ENCODE assay signal across 12 cellular contexts in genomic region chr6:127403636-127404035, GRCh38. TPM values are rescaled to one million over a fixed set of nuclear protein-coding genes. Genes with fewer than 3 reads are reported as not detected.
DNase-seq lines count a peak whose midpoint lies in the region; ATAC-seq and TF ChIP-seq lines count a peak whose summit lies in the region.
"Had no signal": no experiment of that assay in that cellular context is flagged by ENCODE, and none has a peak within 500 bp of the region (broad histone marks: within the 10 kb centered on the region; RNA-seq: fewer than 3 reads in every experiment).

No MANE protein-coding gene starts in this region.

- H2AFZ ChIP-seq in smooth muscle cell (ENCODE audit: low read depth) (no peak overlapping the region), Karpas-422 (ENCODE audit: low read length) (no peak overlapping the region)

- peak; percentile 91 for ATAC-seq in GM18511 (IDR thresholded peaks at IDR 0.05; ENCODE audit: unreplicated experiment)
- ATAC-seq in GM21390 (IDR thresholded peaks at IDR 0.05; ENCODE audit: unreplicated experiment) = peak; percentile 77
- ATAC-seq in HG03139 (IDR thresholded peaks at IDR 0.05; ENCODE audit: unreplicated experiment) = peak; percentile 73
- no peak for ATAC-seq in omental fat pad (ENCODE audit: low FRiP score)

- TF ChIP-seq CTCF in omental fat pad (IDR thresholded peaks at IDR 0.05) (no peak), smooth muscle cell (IDR thresholded peaks at IDR 0.05; ENCODE audit: borderline replicate concordance, insufficient read depth, poor library complexity, severe bottlenecking) (no peak), dorsolateral prefrontal cortex (IDR thresholded peaks at IDR 0.05 in 54 of 56, conservative IDR thresholded peaks at IDR 0.05 in 2 of 56; ENCODE audit: low read depth in 1 of 56, partially characterized antibody in 56 of 56) (no peak)

- no peak overlapping the region for H3K27ac ChIP-seq in smooth muscle cell (ENCODE audit: low read depth)
- no peak overlapping the region for H3K27ac ChIP-seq in Karpas-422 (ENCODE audit: low read length)
- H3K27ac ChIP-seq in dorsolateral prefrontal cortex = no peak overlapping the region
- H3K27ac ChIP-seq: neutrophil had no signal

- H3K9me3 ChIP-seq in adipocyte (ENCODE audit: control insufficient read depth, low read length) (no peaks in the 10 kb centered on the region), smooth muscle cell (replicated peaks; ENCODE audit: low read depth) (no peaks in the 10 kb centered on the region), Karpas-422 (ENCODE audit: low read length) (no peaks in the 10 kb centered on the region)
- H3K9me3 ChIP-seq: neutrophil had no signal

- H3K4me3 ChIP-seq in adipocyte (ENCODE audit: low read length) (no peak overlapping the region), smooth muscle cell (no peak overlapping the region), Karpas-422 (ENCODE audit: low read length) (no peak overlapping the region), dorsolateral prefrontal cortex (no peak overlapping the region)

- H3K79me2 ChIP-seq in smooth muscle cell (ENCODE audit: low read depth) (no peaks in the 10 kb centered on the region), Karpas-422 (ENCODE audit: low read length) (no peaks in the 10 kb centered on the region)

- no peaks in the 10 kb centered on the region for H4K20me1 ChIP-seq in smooth muscle cell (ENCODE audit: low read depth)
- no peaks in the 10 kb centered on the region for H4K20me1 ChIP-seq in Karpas-422 (ENCODE audit: insufficient read depth, low read depth, low read length)

- H3K4me1 ChIP-seq in adipocyte (ENCODE audit: control insufficient read depth, insufficient read depth, low read length) (peaks cover 21% of the 10 kb centered on the region), smooth muscle cell (ENCODE audit: low read depth) (no peaks in the 10 kb centered on the region), Karpas-422 (ENCODE audit: low read length) (no peaks in the 10 kb centered on the region)

- no peaks in the 10 kb centered on the region for H3K9me2 ChIP-seq in Karpas-422 (replicated peaks; ENCODE audit: insufficient read depth, low read length)

- intact Hi-C loops in dorsolateral prefrontal cortex (cut with DNase I) = no loop called here

- H3K27me3 ChIP-seq in adipocyte (replicated peaks; ENCODE audit: control insufficient read depth, insufficient read depth, low read length) (no peaks in the 10 kb centered on the region), smooth muscle cell (ENCODE audit: low read depth) (no peaks in the 10 kb centered on the region), Karpas-422 (ENCODE audit: low read length) (no peaks in the 10 kb centered on the region), dorsolateral prefrontal cortex (no peaks in the 10 kb centered on the region)
- H3K27me3 ChIP-seq: neutrophil had no signal

- DNase-seq in adipocyte (ENCODE audit: low read depth) = no peak
- DNase-seq in omental fat pad (ENCODE audit: low spot score) = no peak
- no peak for DNase-seq in smooth muscle cell (lab: John Stamatoyannopoulos, UW; ENCODE audit: unreplicated experiment)
- no peak for DNase-seq in Karpas-422
- DNase-seq in dorsolateral prefrontal cortex = no peak
- DNase-seq: activated CD4-positive, alpha-beta T cell treated with anti-CD3 and anti-CD28 coated beads, Interleukin-2, amount 50 U/mL, for 48 hours; DMS79 treated with DMSO at 0.1 percent for 48 hours had no signal

- H3K36me3 ChIP-seq in adipocyte (ENCODE audit: control insufficient read depth, insufficient read depth, low read length, severe bottlenecking) (no peaks in the 10 kb centered on the region), smooth muscle cell (ENCODE audit: low read depth) (no peaks in the 10 kb centered on the region), Karpas-422 (ENCODE audit: insufficient read depth, low read length) (no peaks in the 10 kb centered on the region)
- H3K36me3 ChIP-seq: neutrophil had no signal

- H3F3A ChIP-seq in smooth muscle cell (ENCODE audit: low read depth) = no peaks in the 10 kb centered on the region

- H3K4me2 ChIP-seq in smooth muscle cell (no peak overlapping the region), Karpas-422 (ENCODE audit: low read depth, low read length, poor library complexity, severe bottlenecking) (no peak overlapping the region)

- 89% methylated on average over 2 of the region's 2 CpGs for WGBS in smooth muscle cell (ENCODE audit: low lambda C conversion rate)

- H3K9ac ChIP-seq in adipocyte (ENCODE audit: low read length) (peak overlapping the region; percentile 76), smooth muscle cell (ENCODE audit: low read depth) (no peak overlapping the region), Karpas-422 (ENCODE audit: low read length) (no peak overlapping the region)

RNA-seq across cellular contexts. Expression of gene KIAA0408, which starts 55.6 kb away (rescaled TPM):
- 10 to 100 TPM in 2 of 4 donors, 1 to 10 TPM in 2; 4.7 to 15.3 (median 9.0) TPM for total RNA-seq in omental fat pad
- total RNA-seq in smooth muscle cell = 3.6 and 8.9 TPM in 2 replicates
- 1.9 and 2.8 TPM in 2 replicates for polyA plus RNA-seq in smooth muscle cell
- 0.22 TPM in 1 of 2 replicates, not detected in the other for total RNA-seq in Karpas-422 (2014; rRNA removed; shearing (Covaris generic); ENCODE audit: low replicate concordance)
- total RNA-seq in dorsolateral prefrontal cortex = 10 to 100 TPM; 20.5 to 99.2 (median 61.8) TPM
- total RNA-seq: HT-29 had no signal
